Comparison of ENCODE assay signal across 8 cellular contexts in the genomic region with DNA sequence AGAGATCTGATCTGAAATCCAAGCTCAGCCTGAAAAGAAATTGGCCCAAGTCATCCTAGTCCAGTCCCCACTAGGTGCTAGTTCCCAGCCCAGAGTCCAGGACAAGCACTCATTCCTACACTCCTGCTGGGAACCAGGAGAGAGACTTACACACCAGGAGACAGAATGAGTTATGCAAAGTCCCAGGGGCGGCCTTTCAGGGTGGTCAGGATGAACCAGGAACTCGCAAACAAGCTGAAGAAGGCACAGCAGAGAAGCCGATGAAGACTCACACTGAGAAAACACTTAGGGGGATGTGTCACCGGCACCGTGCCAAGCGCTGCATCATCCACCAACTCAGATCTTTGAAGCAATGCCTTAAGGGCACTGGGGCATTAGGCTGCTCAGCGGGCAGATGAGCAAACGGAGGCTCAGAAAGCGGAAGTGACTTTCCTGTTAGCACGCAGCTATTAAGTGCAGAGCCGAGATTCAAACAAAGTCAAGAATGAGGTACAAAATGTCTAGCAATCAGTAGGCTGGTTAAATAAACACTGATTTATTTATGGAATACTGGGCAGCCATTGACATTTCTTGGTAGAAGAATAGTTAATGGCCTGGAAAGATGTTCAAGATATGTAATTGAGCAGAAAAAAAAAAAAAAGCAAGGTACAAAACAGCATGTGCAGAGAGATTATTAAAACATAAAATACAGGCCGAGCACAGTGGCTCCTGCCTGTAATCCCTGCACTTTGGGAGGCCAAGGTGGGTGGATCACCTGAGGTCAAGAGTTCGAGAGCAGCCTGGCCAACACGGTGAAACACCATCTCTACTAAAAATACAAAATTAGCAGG.
A peak's percentile ranks its signal among the peaks of the same experiment; 100 is the strongest.
DNase-seq lines count a peak whose midpoint lies in the region; ATAC-seq and TF ChIP-seq lines count a peak whose summit lies in the region.

No MANE protein-coding gene starts in this region.

- intact Hi-C loops in prostate gland (cut with DNase I): no loop called here

- no peaks in the 10 kb centered on the region for H4K20me1 ChIP-seq in fibroblast of lung (ENCODE audit: control insufficient read depth, extremely low read depth, insufficient read depth, low read length)

- no peaks in the 10 kb centered on the region for H3K79me2 ChIP-seq in fibroblast of lung (ENCODE audit: control insufficient read depth, insufficient read depth, low read length)

- H3K4me3 ChIP-seq in fibroblast of lung (replicated peaks in 1 of 4; ENCODE audit: control extremely low read depth in 1 of 4, insufficient read depth in 1 of 4, low read depth in 3 of 4, low read length in 4 of 4): peak overlapping the region in 1 of 4 experiments; percentile 25
- no peak overlapping the region for H3K4me3 ChIP-seq in prostate gland

- no peak overlapping the region for H2AFZ ChIP-seq in fibroblast of lung (ENCODE audit: low read length)

- peaks cover 14% of the 10 kb centered on the region for H3K4me1 ChIP-seq in fibroblast of lung (ENCODE audit: control insufficient read depth, extremely low read depth, insufficient read depth, low read length)
- H3K4me1 ChIP-seq in prostate gland (replicated peaks): peaks cover 27% of the 10 kb centered on the region

- H3K27ac ChIP-seq in fibroblast of lung (ENCODE audit: insufficient read depth, low read length) (peak overlapping the region; percentile 96), prostate gland (peak overlapping the region; percentile 27 to 74)

- peak overlapping the region; percentile 79 for H3K4me2 ChIP-seq in fibroblast of lung (ENCODE audit: extremely low read depth, insufficient read depth, low read length)

- H3K27me3 ChIP-seq in fibroblast of lung (ENCODE audit: control insufficient read depth, insufficient read depth, low read length) (no peaks in the 10 kb centered on the region), prostate gland (replicated peaks; ENCODE audit: insufficient read depth) (no peaks in the 10 kb centered on the region)

- H3K36me3 ChIP-seq in fibroblast of lung (ENCODE audit: control insufficient read depth, insufficient read depth, low read length) (no peaks in the 10 kb centered on the region), prostate gland (no peaks in the 10 kb centered on the region)

- TF ChIP-seq CTCF in fibroblast of lung (conservative IDR thresholded peaks at IDR 0.05 in 1 of 2, IDR thresholded peaks at IDR 0.05 in 1 of 2; ENCODE audit: low read depth in 1 of 2, low read length in 2 of 2) (no peak), prostate gland (IDR thresholded peaks at IDR 0.05) (no peak)

- no peak for TF ChIP-seq POLR2A in prostate gland (IDR thresholded peaks at IDR 0.05)

- WGBS in prostate gland: 22% methylated on average over 14 of the region's 14 CpGs

- H3K9me3 ChIP-seq in fibroblast of lung (ENCODE audit: control insufficient read depth, insufficient read depth, low read depth, low read length): no peaks in the 10 kb centered on the region
- no peaks in the 10 kb centered on the region for H3K9me3 ChIP-seq in prostate gland

- DNase-seq in NCI-H69 (lab: John Stamatoyannopoulos, UW): peak; percentile 100
- peak; percentile 48 for DNase-seq in activated CD8-positive, alpha-beta memory T cell treated with anti-CD3 and anti-CD28 coated beads, Interleukin-2, amount 50 U/mL, for 24 hours (ENCODE audit: extremely low read depth)
- peak; percentile 93 to 95 for DNase-seq in fibroblast of lung (ENCODE audit: low read depth in 2 of 2)
- peak; percentile 69 for DNase-seq in prostate gland (ENCODE audit: low spot score)
- DNase-seq in ureter (ENCODE audit: low spot score): peak; percentile 78
- no peak for DNase-seq in HT-29 (ENCODE audit: low spot score)

- peak overlapping the region; percentile 61 for H3K9ac ChIP-seq in fibroblast of lung (ENCODE audit: insufficient read depth, low read length)

- ATAC-seq in GM18508 (IDR thresholded peaks at IDR 0.05; ENCODE audit: insufficient read depth, unreplicated experiment) (peak; percentile 66), HG02870 (IDR thresholded peaks at IDR 0.05; ENCODE audit: unreplicated experiment) (peak; percentile 73)
